Comparison of ENCODE assay signal across 1 cellular context in genomic region chr2:5672749-5673147, GRCh38.
TF ChIP-seq lines count a peak whose summit lies in the region.

No MANE protein-coding gene starts in this region.

TF ChIP-seq in GM23338, 12 proteins besides CTCF, POLR2A, EP300 and RAD21:
- TF ChIP-seq POLR2AphosphoS5 (IDR thresholded peaks at IDR 0.05; ENCODE audit: low read depth) (no peak), CREB1 (CRISPR knock-in tag; IDR thresholded peaks at IDR 0.05; ENCODE audit: low read depth) (no peak), STAT1 (IDR thresholded peaks at IDR 0.05; ENCODE audit: unreplicated experiment) (no peak)
